24 cellular contexts compared by ENCODE assay signal in genomic region chr12:58513866-58514265, GRCh38.
"Had no signal": no experiment of that assay in that cellular context is flagged by ENCODE, and none has a peak within 500 bp of the region (broad histone marks: within the 10 kb centered on the region; RNA-seq: fewer than 3 reads in every experiment).

No MANE protein-coding gene starts in this region.

- H3K27ac ChIP-seq: breast epithelium, dorsolateral prefrontal cortex, esophagus squamous epithelium, lower lobe of right lung, psoas muscle, right atrium auricular region, thoracic aorta, upper lobe of left lung had no signal

- H3K27me3 ChIP-seq: breast epithelium, esophagus squamous epithelium, right atrium auricular region, upper lobe of left lung had no signal

- H3K4me1 Mint-ChIP-seq: activated naive CD8-positive, alpha-beta T cell treated with anti-CD3 and anti-CD28 coated beads for 36 hours; central memory CD8-positive, alpha-beta T cell had no signal

- H3K36me3 ChIP-seq: breast epithelium, esophagus squamous epithelium, lower lobe of right lung, right atrium auricular region, thoracic aorta, upper lobe of left lung had no signal

- H3K27me3 Mint-ChIP-seq: activated naive CD8-positive, alpha-beta T cell treated with anti-CD3 and anti-CD28 coated beads for 36 hours; central memory CD8-positive, alpha-beta T cell; effector memory CD8-positive, alpha-beta T cell had no signal

- H3K4me3 Mint-ChIP-seq: activated naive CD8-positive, alpha-beta T cell treated with anti-CD3 and anti-CD28 coated beads for 36 hours; activated T-cell treated with anti-CD3 and anti-CD28 coated beads, Interleukin-2, amount 50 U/mL, for 4 hours; central memory CD8-positive, alpha-beta T cell; effector memory CD8-positive, alpha-beta T cell; neural crest cell; T-helper 1 cell treated with Interleukin-12 subunit alpha and Interleukin-12 subunit beta and Interleukin-4 antibody, amounts not matched to agents 30 μg/mL and 1 μg/mL, for 36 hours had no signal

- ATAC-seq: activated T-cell treated with anti-CD3 and anti-CD28 coated beads, Interleukin-2, amount 50 U/mL, for 4 hours; effector memory CD8-positive, alpha-beta T cell; left lobe of liver; lower lobe of right lung; mucosa of descending colon; psoas muscle had no signal

- H3K4me1 ChIP-seq: breast epithelium, esophagus squamous epithelium, lower lobe of right lung, psoas muscle, right atrium auricular region, upper lobe of left lung had no signal

- H3K4me3 ChIP-seq: breast epithelium, dorsolateral prefrontal cortex, esophagus squamous epithelium, lower lobe of right lung, mucosa of descending colon, psoas muscle, right atrium auricular region, thoracic aorta, upper lobe of left lung had no signal

- H3K27ac Mint-ChIP-seq: activated naive CD8-positive, alpha-beta T cell treated with anti-CD3 and anti-CD28 coated beads for 36 hours; effector memory CD8-positive, alpha-beta T cell; T-helper 1 cell treated with Interleukin-12 subunit alpha and Interleukin-12 subunit beta and Interleukin-4 antibody, amounts not matched to agents 30 μg/mL and 1 μg/mL, for 36 hours had no signal

- H3K36me3 Mint-ChIP-seq: activated naive CD8-positive, alpha-beta T cell treated with anti-CD3 and anti-CD28 coated beads for 36 hours had no signal

- DNase-seq: activated CD4-positive, alpha-beta T cell treated with anti-CD3 and anti-CD28 coated beads for 4 hours; activated CD4-positive, alpha-beta T cell treated with anti-CD3 and anti-CD28 coated beads, Interleukin-2, amount 50 U/mL, for 48 hours; activated CD4-positive, CD25-positive, alpha-beta regulatory T cell; activated CD8-positive, alpha-beta memory T cell treated with anti-CD3 and anti-CD28 coated beads, Interleukin-2, amount 50 U/mL, for 48 hours; activated naive CD4-positive, alpha-beta T cell treated with Interleukin-2 at 50 U/mL for 16 hours; activated naive CD8-positive, alpha-beta T cell treated with anti-CD3 and anti-CD28 coated beads for 36 hours; activated T-cell treated with anti-CD3 and anti-CD28 coated beads, Interleukin-2, amount 50 U/mL, for 4 hours; dorsolateral prefrontal cortex; effector memory CD8-positive, alpha-beta T cell; esophagus squamous epithelium; lower lobe of right lung; mesendoderm; mucosa of descending colon; psoas muscle; stimulated activated CD4-positive, alpha-beta T cell treated with anti-CD3 and anti-CD28 coated beads, Interleukin-4, amount 100 ng/mL, for 24 hours; stimulated activated naive CD4-positive, alpha-beta T cell treated with Interleukin-2 at 50 U/mL for 16 hours; upper lobe of left lung had no signal
